23 cellular contexts compared by ENCODE assay signal in genomic region chr1:203199002-203199401, GRCh38. TPM values are rescaled to one million over a fixed set of nuclear protein-coding genes. Genes with fewer than 3 reads are reported as not detected.
DNase-seq lines count a peak whose midpoint lies in the region; ATAC-seq, FAIRE-seq and TF ChIP-seq lines count a peak whose summit lies in the region.
"Had no signal": no experiment of that assay in that cellular context is flagged by ENCODE, and none has a peak within 500 bp of the region (broad histone marks: within the 10 kb centered on the region; RNA-seq: fewer than 3 reads in every experiment).

No MANE protein-coding gene starts in this region.

- H3K79me2 ChIP-seq in HepG2 (ENCODE audit: insufficient read depth, low read length) = no peaks in the 10 kb centered on the region
- H3K79me2 ChIP-seq in fibroblast of lung (ENCODE audit: control insufficient read depth, insufficient read depth, low read length) = no peaks in the 10 kb centered on the region

- FAIRE-seq in HepG2 (lab: Jason Lieb, UNC) = no peak
- FAIRE-seq: A204.1, GM12892 had no signal

- TF ChIP-seq POLR2A in right lobe of liver (IDR thresholded peaks at IDR 0.05) (no peak), HepG2 (IDR thresholded peaks at IDR 0.05; ENCODE audit: insufficient read depth in 1 of 2, low read depth in 2 of 2, low read length in 2 of 2) (no peak)

- 59% methylated on average over 3 of the region's 3 CpGs for WGBS in right lobe of liver (ENCODE audit: insufficient coverage, low coverage, low lambda C conversion rate, missing lambda C conversion rate)
- WGBS in HepG2 (ENCODE audit: low lambda C conversion rate) = 43% methylated on average over 3 of the region's 3 CpGs

- TF ChIP-seq EP300 in HepG2 (IDR thresholded peaks at IDR 0.05; ENCODE audit: low read depth in 2 of 2, low read length in 2 of 2) = no peak
- TF ChIP-seq EP300 in HepG2 (CRISPR knock-in tag; IDR thresholded peaks at IDR 0.05; ENCODE audit: borderline replicate concordance) = no peak

- in situ Hi-C loops in HepG2 (cut with HindIII; ENCODE audit: extremely low pct_ligation_motif_present, low pct_unique_long_range_greater_than_20kb) = no loop called here

- intact Hi-C loops in right lobe of liver (cut with DNase I) (no loop called here), HepG2 (cut with micrococcal nuclease; ENCODE audit: unreplicated experiment) (no loop called here)

- H3K4me3 ChIP-seq in right lobe of liver = no peak overlapping the region
- H3K4me3 ChIP-seq in HepG2 (replicated peaks in 1 of 3; ENCODE audit: insufficient read depth in 1 of 3, low read depth in 2 of 3, low read length in 3 of 3) = no peak overlapping the region
- H3K4me3 ChIP-seq in fibroblast of lung (replicated peaks in 1 of 4; ENCODE audit: control extremely low read depth in 1 of 4, insufficient read depth in 1 of 4, low read depth in 3 of 4, low read length in 4 of 4) = no peak overlapping the region

- H3K27ac ChIP-seq in right lobe of liver = peak overlapping the region in 1 of 3 donors; percentile 72
- no peak overlapping the region for H3K27ac ChIP-seq in HepG2 (ENCODE audit: extremely low read length, insufficient read depth, low read length)
- H3K27ac ChIP-seq in fibroblast of lung (ENCODE audit: insufficient read depth, low read length) = peak overlapping the region; percentile 63

- DNase-seq in right lobe of liver = peak in 1 of 3 donors; percentile 72
- DNase-seq in HepG2 (ENCODE audit: low spot score) = no peak
- no peak for DNase-seq in fibroblast of lung (ENCODE audit: low read depth in 2 of 2)
- peak; percentile 18 for DNase-seq in omental fat pad (ENCODE audit: low spot score)
- DNase-seq in kidney tubule cell (ENCODE audit: low spot score) = no peak
- DNase-seq: AML-193; CD4-positive, alpha-beta T cell; DND-41; GDM1; KBM-7; NCI-H1092 treated with DMSO at 0.1 percent for 48 hours; NCI-H187; NCI-H2171 treated with DMSO at 0.1 percent for 48 hours; NCI-H510A; NCI-H82 had no signal

- H3K4me1 ChIP-seq in right lobe of liver (peaks cover 0 to 23% (median 2%) of the 10 kb centered on the region in 4 donors), HepG2 (ENCODE audit: insufficient read depth, low read length) (peaks cover 13% of the 10 kb centered on the region), fibroblast of lung (ENCODE audit: control insufficient read depth, extremely low read depth, insufficient read depth, low read length) (peaks cover 31% of the 10 kb centered on the region)

- H4K20me1 ChIP-seq in HepG2 (ENCODE audit: insufficient read depth, low read length) = no peaks in the 10 kb centered on the region
- no peaks in the 10 kb centered on the region for H4K20me1 ChIP-seq in fibroblast of lung (ENCODE audit: control insufficient read depth, extremely low read depth, insufficient read depth, low read length)

- POLR2A ChIA-PET in HepG2 (lab: Yijun Ruan, JAX) = no interaction called here

- H3K36me3 ChIP-seq in right lobe of liver (no peaks in the 10 kb centered on the region), HepG2 (replicated peaks in 1 of 2; ENCODE audit: control insufficient read depth in 1 of 2, insufficient read depth in 2 of 2, low read length in 2 of 2) (no peaks in the 10 kb centered on the region), fibroblast of lung (ENCODE audit: control insufficient read depth, insufficient read depth, low read length) (no peaks in the 10 kb centered on the region)

- H2AFZ ChIP-seq in HepG2 (ENCODE audit: low read length) (no peak overlapping the region), fibroblast of lung (ENCODE audit: low read length) (no peak overlapping the region)

- H3K27me3 ChIP-seq in right lobe of liver = no peaks in the 10 kb centered on the region
- H3K27me3 ChIP-seq in HepG2 (ENCODE audit: control insufficient read depth in 1 of 2, insufficient read depth in 2 of 2, low read length in 2 of 2) = peaks cover 0 to 7% of the 10 kb centered on the region in 2 experiments; a peak in 1 of 5 replicates
- H3K27me3 ChIP-seq in fibroblast of lung (ENCODE audit: control insufficient read depth, insufficient read depth, low read length) = no peaks in the 10 kb centered on the region

- BruUV-seq in HepG2 (replicated peaks; lab: Mats Ljungman, UMichigan) = no TSS peak

- CTCF ChIA-PET in HepG2 (lab: Yijun Ruan, JAX; ENCODE audit: low intra/inter-chr PET ratio, low total read pairs) = no interaction called here

- H3K4me2 ChIP-seq in HepG2 (ENCODE audit: low read depth, low read length) (no peak overlapping the region), fibroblast of lung (ENCODE audit: extremely low read depth, insufficient read depth, low read length) (no peak overlapping the region)

- H3K9ac ChIP-seq in HepG2 (ENCODE audit: insufficient read depth, low read depth, low read length) (no peak overlapping the region), fibroblast of lung (ENCODE audit: insufficient read depth, low read length) (no peak overlapping the region)

- no peak for TF ChIP-seq CTCF in right lobe of liver (IDR thresholded peaks at IDR 0.05)
- no peak for TF ChIP-seq CTCF in HepG2 (CRISPR knock-in tag; IDR thresholded peaks at IDR 0.05)
- no peak for TF ChIP-seq CTCF in fibroblast of lung (conservative IDR thresholded peaks at IDR 0.05 in 1 of 2, IDR thresholded peaks at IDR 0.05 in 1 of 2; ENCODE audit: low read depth in 1 of 2, low read length in 2 of 2)
- no peak for TF ChIP-seq CTCF in omental fat pad (IDR thresholded peaks at IDR 0.05)

- TF ChIP-seq RAD21 in HepG2 (CRISPR knock-in tag; IDR thresholded peaks at IDR 0.05) = no peak

- H3K9me3 ChIP-seq in right lobe of liver (no peaks in the 10 kb centered on the region), HepG2 (ENCODE audit: low read length) (no peaks in the 10 kb centered on the region), fibroblast of lung (ENCODE audit: control insufficient read depth, insufficient read depth, low read depth, low read length) (no peaks in the 10 kb centered on the region)

- ATAC-seq in right lobe of liver (peak; percentile 22 to 75 (median 34)), HepG2 (no peak), omental fat pad (ENCODE audit: low FRiP score) (no peak), HG02763 (IDR thresholded peaks at IDR 0.05; ENCODE audit: unreplicated experiment) (no peak), HG02970 (IDR thresholded peaks at IDR 0.05; ENCODE audit: low FRiP score, unreplicated experiment) (no peak), HG02938 (IDR thresholded peaks at IDR 0.05; ENCODE audit: unreplicated experiment) (no peak)
- ATAC-seq: HCT116 had no signal

RNA-seq across cellular contexts. Expression of gene CHI3L1, which starts 12.5 kb away (rescaled TPM):
- total RNA-seq in right lobe of liver = 100 to 1,000 TPM in 3 of 6 experiments, 10 to 100 TPM in 2, 1 to 10 TPM in 1; 2.8 to 397 (median 219) TPM
- 0.13 TPM in 1 of 2 replicates, not detected in the other for total RNA-seq in HepG2 (2016; rRNA removed; fragmentation: Illumina TruSeq; extraction: Trizol)
- not detected in 2 replicates for total RNA-seq in HepG2 (2016; cell fraction: cytosol; rRNA removed; fragmentation: Illumina TruSeq; extraction: Trizol; ENCODE audit: low read depth)
- 0.17 TPM in 1 of 2 replicates, not detected in the other for total RNA-seq in HepG2 (2016; cell fraction: insoluble cytoplasmic fraction; rRNA removed; fragmentation: Illumina TruSeq; extraction: Trizol)
- not detected in 2 replicates for total RNA-seq in HepG2 (2016; cell fraction: membrane; rRNA removed; fragmentation: Illumina TruSeq; extraction: Trizol)
- not detected in 2 replicates for total RNA-seq in HepG2 (2016; cell fraction: nucleus; rRNA removed; fragmentation: Illumina TruSeq; extraction: Trizol)
- polyA plus RNA-seq in HepG2 (2011; rRNA removed) = 0.09 and 0.17 TPM in 2 replicates
- polyA plus RNA-seq in HepG2 (2011; cell fraction: cytosol; rRNA removed) = 0.13 TPM in 2 replicates
- polyA plus RNA-seq in HepG2 (2011; cell fraction: nucleus; rRNA removed) = 0.12 and 0.35 TPM in 2 replicates
- polyA plus RNA-seq in HepG2 (2012) = not detected in 2 replicates
- polyA plus RNA-seq in HepG2 (2016; cell fraction: cytosol; fragmentation: Illumina TruSeq; extraction: Trizol; ENCODE audit: low read depth) = not detected in 2 replicates
- not detected in 2 replicates for polyA plus RNA-seq in HepG2 (2016; cell fraction: insoluble cytoplasmic fraction; fragmentation: Illumina TruSeq; extraction: Trizol; ENCODE audit: low read depth)
- polyA plus RNA-seq in HepG2 (2016; cell fraction: membrane; fragmentation: Illumina TruSeq; extraction: Trizol; ENCODE audit: low read depth) = not detected in 2 replicates
- 0.41 TPM in 1 of 2 replicates, not detected in the other for polyA plus RNA-seq in HepG2 (2016; cell fraction: nucleus; fragmentation: Illumina TruSeq; extraction: Trizol; ENCODE audit: insufficient read depth, low read depth)
- polyA minus RNA-seq in HepG2 (2011; rRNA and poly(A)+ RNA removed; ENCODE audit: low replicate concordance) = not detected in 2 replicates
- not detected in 2 replicates for polyA minus RNA-seq in HepG2 (2011; cell fraction: cytosol; rRNA and poly(A)+ RNA removed)
- polyA minus RNA-seq in HepG2 (2011; cell fraction: nucleus; rRNA and poly(A)+ RNA removed) = not detected in 2 replicates
- 3.0 and 17.5 TPM in 2 replicates for total RNA-seq in fibroblast of lung
- polyA plus RNA-seq in fibroblast of lung = 4.2 and 42.8 TPM in 2 replicates
- 3.6 and 31.3 TPM in 2 replicates for polyA plus RNA-seq in fibroblast of lung (2012)
- 2.0 and 22.4 TPM in 2 replicates for polyA minus RNA-seq in fibroblast of lung (ENCODE audit: low replicate concordance)
- total RNA-seq in omental fat pad = 100 to 1,000 TPM in 2 of 4 donors, 10 to 100 TPM in 1, under 1 TPM in 1; 0.47 to 338 (median 124) TPM
- total RNA-seq: CD4-positive, alpha-beta T cell; M059J had no signal

RNA-seq across cellular contexts. Expression of gene MYBPH, which starts 23.4 kb away (rescaled TPM):
- total RNA-seq in right lobe of liver = under 1 TPM in 1 of 6 experiments, not detected in 5; 0.12 TPM
- total RNA-seq in HepG2 (2016; rRNA removed; fragmentation: Illumina TruSeq; extraction: Trizol) = not detected in 2 replicates
- not detected in 2 replicates for total RNA-seq in HepG2 (2016; cell fraction: cytosol; rRNA removed; fragmentation: Illumina TruSeq; extraction: Trizol; ENCODE audit: low read depth)
- total RNA-seq in HepG2 (2016; cell fraction: insoluble cytoplasmic fraction; rRNA removed; fragmentation: Illumina TruSeq; extraction: Trizol) = not detected in 2 replicates
- not detected in 2 replicates for total RNA-seq in HepG2 (2016; cell fraction: membrane; rRNA removed; fragmentation: Illumina TruSeq; extraction: Trizol)
- not detected in 2 replicates for total RNA-seq in HepG2 (2016; cell fraction: nucleus; rRNA removed; fragmentation: Illumina TruSeq; extraction: Trizol)
- 0.04 TPM in 1 of 2 replicates, not detected in the other for polyA plus RNA-seq in HepG2 (2011; rRNA removed)
- not detected in 2 replicates for polyA plus RNA-seq in HepG2 (2011; cell fraction: cytosol; rRNA removed)
- not detected in 2 replicates for polyA plus RNA-seq in HepG2 (2011; cell fraction: nucleus; rRNA removed)
- not detected in 2 replicates for polyA plus RNA-seq in HepG2 (2012)
- polyA plus RNA-seq in HepG2 (2016; cell fraction: cytosol; fragmentation: Illumina TruSeq; extraction: Trizol; ENCODE audit: low read depth) = not detected in 2 replicates
- polyA plus RNA-seq in HepG2 (2016; cell fraction: insoluble cytoplasmic fraction; fragmentation: Illumina TruSeq; extraction: Trizol; ENCODE audit: low read depth) = not detected in 2 replicates
- polyA plus RNA-seq in HepG2 (2016; cell fraction: membrane; fragmentation: Illumina TruSeq; extraction: Trizol; ENCODE audit: low read depth) = not detected in 2 replicates
- not detected in 2 replicates for polyA plus RNA-seq in HepG2 (2016; cell fraction: nucleus; fragmentation: Illumina TruSeq; extraction: Trizol; ENCODE audit: insufficient read depth, low read depth)
- not detected in 2 replicates for polyA minus RNA-seq in HepG2 (2011; rRNA and poly(A)+ RNA removed; ENCODE audit: low replicate concordance)
- polyA minus RNA-seq in HepG2 (2011; cell fraction: cytosol; rRNA and poly(A)+ RNA removed) = not detected in 2 replicates
- polyA minus RNA-seq in HepG2 (2011; cell fraction: nucleus; rRNA and poly(A)+ RNA removed) = not detected in 2 replicates
- 0.17 and 0.26 TPM in 2 replicates for total RNA-seq in fibroblast of lung
- polyA plus RNA-seq in fibroblast of lung = 0.71 and 5.5 TPM in 2 replicates
- polyA plus RNA-seq in fibroblast of lung (2012) = 1.1 and 11.3 TPM in 2 replicates
- 2.2 and 9.4 TPM in 2 replicates for polyA minus RNA-seq in fibroblast of lung (ENCODE audit: low replicate concordance)
- under 1 TPM in 1 of 4 donors, not detected in 3; 0.37 TPM for total RNA-seq in omental fat pad
- total RNA-seq: CD4-positive, alpha-beta T cell; M059J; Right ventricle myocardium inferior had no signal

RNA-seq across cellular contexts. Expression of gene CHIT1, which starts 30.5 kb away (rescaled TPM):
- total RNA-seq in right lobe of liver = under 1 TPM in 3 of 6 experiments, not detected in 3; 0.46 to 0.61 (median 0.46) TPM
- not detected in 2 replicates for total RNA-seq in HepG2 (2016; rRNA removed; fragmentation: Illumina TruSeq; extraction: Trizol)
- total RNA-seq in HepG2 (2016; cell fraction: cytosol; rRNA removed; fragmentation: Illumina TruSeq; extraction: Trizol; ENCODE audit: low read depth) = not detected in 2 replicates
- total RNA-seq in HepG2 (2016; cell fraction: insoluble cytoplasmic fraction; rRNA removed; fragmentation: Illumina TruSeq; extraction: Trizol) = not detected in 2 replicates
- total RNA-seq in HepG2 (2016; cell fraction: membrane; rRNA removed; fragmentation: Illumina TruSeq; extraction: Trizol) = not detected in 2 replicates
- not detected in 2 replicates for total RNA-seq in HepG2 (2016; cell fraction: nucleus; rRNA removed; fragmentation: Illumina TruSeq; extraction: Trizol)
- polyA plus RNA-seq in HepG2 (2011; rRNA removed) = not detected in 2 replicates
- not detected in 2 replicates for polyA plus RNA-seq in HepG2 (2011; cell fraction: cytosol; rRNA removed)
- polyA plus RNA-seq in HepG2 (2011; cell fraction: nucleus; rRNA removed) = not detected in 2 replicates
- polyA plus RNA-seq in HepG2 (2012) = not detected in 2 replicates
- not detected in 2 replicates for polyA plus RNA-seq in HepG2 (2016; cell fraction: cytosol; fragmentation: Illumina TruSeq; extraction: Trizol; ENCODE audit: low read depth)
- polyA plus RNA-seq in HepG2 (2016; cell fraction: insoluble cytoplasmic fraction; fragmentation: Illumina TruSeq; extraction: Trizol; ENCODE audit: low read depth) = not detected in 2 replicates
- polyA plus RNA-seq in HepG2 (2016; cell fraction: membrane; fragmentation: Illumina TruSeq; extraction: Trizol; ENCODE audit: low read depth) = not detected in 2 replicates
- polyA plus RNA-seq in HepG2 (2016; cell fraction: nucleus; fragmentation: Illumina TruSeq; extraction: Trizol; ENCODE audit: insufficient read depth, low read depth) = not detected in 2 replicates
- polyA minus RNA-seq in HepG2 (2011; rRNA and poly(A)+ RNA removed; ENCODE audit: low replicate concordance) = 0.16 TPM in 1 of 2 replicates, not detected in the other
- polyA minus RNA-seq in HepG2 (2011; cell fraction: cytosol; rRNA and poly(A)+ RNA removed) = not detected in 2 replicates
- polyA minus RNA-seq in HepG2 (2011; cell fraction: nucleus; rRNA and poly(A)+ RNA removed) = not detected in 2 replicates
- not detected in 2 replicates for total RNA-seq in fibroblast of lung
- polyA plus RNA-seq in fibroblast of lung = not detected in 2 replicates
- not detected in 2 replicates for polyA plus RNA-seq in fibroblast of lung (2012)
- polyA minus RNA-seq in fibroblast of lung (ENCODE audit: low replicate concordance) = not detected in 2 replicates
- total RNA-seq in omental fat pad = 10 to 100 TPM in 1 of 4 donors, 1 to 10 TPM in 2, under 1 TPM in 1; 0.19 to 17.7 (median 2.3) TPM
- total RNA-seq: M059J had no signal

Comparison
In these comparisons a context has a peak if more than half of its experiments do, and no peak if none do; other contexts are left out.
1. ATAC-seq: peak in right lobe of liver (4 of 4); none in HepG2 (single experiment), omental fat pad (single experiment), HG02763 (single experiment), HG02970 (single experiment) and HG02938 (single experiment).